ENCODE assay signal across 25 cellular contexts in the genomic region with DNA sequence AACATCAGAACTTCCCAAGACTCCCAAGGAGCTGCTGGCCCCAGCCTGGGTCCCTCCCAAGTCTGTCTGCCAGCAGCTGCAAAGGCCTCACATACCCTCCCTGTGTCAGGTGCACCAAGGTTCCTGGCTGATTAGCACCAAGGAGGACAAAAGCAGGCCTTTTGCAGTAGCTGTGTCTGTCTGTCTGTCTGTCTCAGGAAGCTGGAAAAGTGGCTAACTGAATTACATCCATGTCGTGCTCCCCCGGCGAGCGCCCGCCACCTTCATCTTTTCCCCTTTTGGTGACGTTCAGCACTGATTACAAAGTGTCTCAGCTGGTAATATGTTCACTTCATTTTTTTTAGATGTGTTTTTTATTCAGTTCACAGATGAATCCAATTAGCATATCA.
DNase-seq lines count a peak whose midpoint lies in the region; ATAC-seq, FAIRE-seq and TF ChIP-seq lines count a peak whose summit lies in the region.
"Had no signal": no experiment of that assay in that cellular context is flagged by ENCODE, and none has a peak within 500 bp of the region (broad histone marks: within the 10 kb centered on the region; RNA-seq: fewer than 3 reads in every experiment).

No MANE protein-coding gene starts in this region.

- H4K20me1 ChIP-seq in BLaER1 treated with 17β-estradiol and CSF1 and Interleukin-3, amounts not matched to agents 10 nM and 100 nM, result no peaks in the 10 kb centered on the region
- H4K20me1 ChIP-seq in H1 (replicated peaks in 1 of 2; ENCODE audit: control insufficient read depth in 1 of 2, insufficient read depth in 2 of 2, low read length in 2 of 2) (peaks cover 0 to 5% of the 10 kb centered on the region in 2 experiments), neural progenitor cell (ENCODE audit: low read depth) (no peaks in the 10 kb centered on the region)

- no peak overlapping the region for H2BK20ac ChIP-seq in H1 (ENCODE audit: low read length)

- no peak overlapping the region for H3K4me3 ChIP-seq in BLaER1 treated with 17β-estradiol and CSF1 and Interleukin-3, amounts not matched to agents 10 nM and 100 nM
- H3K4me3 ChIP-seq in H1 (ENCODE audit: extremely low read depth in 1 of 4, insufficient read depth in 2 of 4, low read depth in 3 of 4, low read length in 4 of 4) (no peak overlapping the region), neural progenitor cell (peak overlapping the region; percentile 5), tibial artery (no peak overlapping the region)
- H3K4me3 ChIP-seq: GM12878 had no signal

- intact Hi-C loops in tibial artery (cut with DNase I; ENCODE audit: low total_unique reads), result no loop called here

- H3K56ac ChIP-seq in H1 (replicated peaks; ENCODE audit: insufficient read length, low read depth, low read length), result no peak overlapping the region

- H3K27me3 ChIP-seq in BLaER1 treated with 17β-estradiol and CSF1 and Interleukin-3, amounts not matched to agents 10 nM and 100 nM, result no peaks in the 10 kb centered on the region
- H3K27me3 ChIP-seq in H1 (replicated peaks in 1 of 4; ENCODE audit: control insufficient read depth in 3 of 4, extremely low read depth in 1 of 4, insufficient read depth in 3 of 4, low read length in 3 of 4), result no peaks in the 10 kb centered on the region
- no peaks in the 10 kb centered on the region for H3K27me3 ChIP-seq in neural progenitor cell
- H3K27me3 ChIP-seq in tibial artery, result no peaks in the 10 kb centered on the region

- peaks cover 0 to 27% (median 21%) of the 10 kb centered on the region in 10 experiments; a peak in 15 of 20 replicates for H3K4me1 ChIP-seq in BLaER1 treated with 17β-estradiol and CSF1 and Interleukin-3, amounts not matched to agents 10 nM and 100 nM
- H3K4me1 ChIP-seq in H1 (replicated peaks in 1 of 4; ENCODE audit: control insufficient read depth in 3 of 4, insufficient read depth in 4 of 4, low read length in 3 of 4) (no peaks in the 10 kb centered on the region; a peak in 1 of 7 replicates), neural progenitor cell (peaks cover 34% of the 10 kb centered on the region), tibial artery (no peaks in the 10 kb centered on the region)

- no peak for TF ChIP-seq EP300 in H1 (IDR thresholded peaks at IDR 0.05; ENCODE audit: borderline replicate concordance in 1 of 2, low read depth in 2 of 2, low read length in 2 of 2)

- no peaks in the 10 kb centered on the region for H3K36me3 ChIP-seq in BLaER1 treated with 17β-estradiol and CSF1 and Interleukin-3, amounts not matched to agents 10 nM and 100 nM
- no peaks in the 10 kb centered on the region; a peak in 1 of 8 replicates for H3K36me3 ChIP-seq in H1 (ENCODE audit: control insufficient read depth in 2 of 4, insufficient read depth in 4 of 4, low read length in 3 of 4)
- no peaks in the 10 kb centered on the region for H3K36me3 ChIP-seq in neural progenitor cell
- no peaks in the 10 kb centered on the region for H3K36me3 ChIP-seq in tibial artery

- no peaks in the 10 kb centered on the region for H3K36me3 Mint-ChIP-seq in neural progenitor cell
- no peaks in the 10 kb centered on the region for H3K36me3 Mint-ChIP-seq in stimulated activated naive B cell treated with anti-CD40 and anti-IgM and Interleukin-4, amounts not matched to agents 10 μg/mL and 1 μg/mL and 100 μg/mL, for 72 hours
- H3K36me3 Mint-ChIP-seq: CD8-positive, alpha-beta T cell had no signal

- ATAC-seq in GM21786 (IDR thresholded peaks at IDR 0.05; ENCODE audit: unreplicated experiment), result no peak
- no peak for ATAC-seq in stimulated activated naive B cell treated with anti-CD40 and anti-IgM and Interleukin-4, amounts not matched to agents 10 μg/mL and 1 μg/mL and 100 μg/mL, for 72 hours (replicated peaks)
- ATAC-seq: CD8-positive, alpha-beta T cell; GM12878 had no signal

- H3K23me2 ChIP-seq in H1 (ENCODE audit: low read depth, low read length), result peaks cover 8% of the 10 kb centered on the region; the same call in 1 of the 2 replicates

- H3K4ac ChIP-seq in H1 (replicated peaks; ENCODE audit: insufficient read length, low read depth, low read length), result no peak overlapping the region

- H3K9ac ChIP-seq in BLaER1 treated with 17β-estradiol and CSF1 and Interleukin-3, amounts not matched to agents 10 nM and 100 nM, result peak overlapping the region in 1 of 11 experiments; percentile 44; a peak in 3 of 22 replicates
- no peak overlapping the region for H3K9ac ChIP-seq in H1 (replicated peaks in 1 of 4; ENCODE audit: extremely low read depth in 1 of 4, low read depth in 3 of 4, low read length in 3 of 4)
- H3K9ac ChIP-seq in neural progenitor cell, result no peak overlapping the region
- H3K9ac ChIP-seq: SK-N-SH had no signal

- no peak overlapping the region for H4K5ac ChIP-seq in H1 (ENCODE audit: insufficient read length, low read depth, low read length)

- H3K4me2 ChIP-seq in BLaER1 treated with 17β-estradiol and CSF1 and Interleukin-3, amounts not matched to agents 10 nM and 100 nM, result peak overlapping the region in 9 of 11 experiments; percentile 18 to 79 (median 70); a peak in 15 of 22 replicates
- H3K4me2 ChIP-seq in H1 (ENCODE audit: insufficient read depth in 1 of 2, low read depth in 2 of 2, low read length in 2 of 2) (no peak overlapping the region), neural progenitor cell (peak overlapping the region; percentile 50)
- H3K4me2 ChIP-seq: SK-N-SH had no signal

- H3K79me2 ChIP-seq in H1 (ENCODE audit: control insufficient read depth in 1 of 2, insufficient read depth in 2 of 2, low read length in 2 of 2) (no peaks in the 10 kb centered on the region), neural progenitor cell (ENCODE audit: low read depth) (no peaks in the 10 kb centered on the region)

- 0 out of 2 replicates have a peak overlapping the region, but pooled peaks have one; percentile 53 for H2BK15ac ChIP-seq in H1 (ENCODE audit: low read length)

- H3K27ac ChIP-seq in BLaER1 treated with 17β-estradiol and CSF1 and Interleukin-3, amounts not matched to agents 10 nM and 100 nM, result no peak overlapping the region
- H3K27ac ChIP-seq in H1 (ENCODE audit: low read depth, low read length) (no peak overlapping the region), neural progenitor cell (peak overlapping the region; percentile 44), tibial artery (no peak overlapping the region)
- H3K27ac ChIP-seq: C4-2B had no signal

- H2BK120ac ChIP-seq in H1 (replicated peaks; ENCODE audit: low read depth, low read length), result no peak overlapping the region

- H3K23ac ChIP-seq in H1 (ENCODE audit: insufficient read length), result no peak overlapping the region

- peaks cover 22% of the 10 kb centered on the region for H3F3A ChIP-seq in neural progenitor cell (ENCODE audit: low read depth)

- no peak for TF ChIP-seq POLR2A in H1 (IDR thresholded peaks at IDR 0.05; ENCODE audit: control extremely low read depth in 1 of 2, low read depth in 2 of 2, low read length in 2 of 2)

- H3K14ac ChIP-seq in H1 (ENCODE audit: insufficient read length), result no peak overlapping the region

- no peak for FAIRE-seq in H1 (lab: Jason Lieb, UNC)
- FAIRE-seq: A204.1, GM12878, HepG2 had no signal

- no peak overlapping the region for H2BK12ac ChIP-seq in H1 (ENCODE audit: low read depth, low read length)

- H2AFZ ChIP-seq in H1 (ENCODE audit: low read length) (no peak overlapping the region), neural progenitor cell (replicated peaks) (no peak overlapping the region)

- no peaks in the 10 kb centered on the region for H3K9me3 ChIP-seq in BLaER1 treated with 17β-estradiol and CSF1 and Interleukin-3, amounts not matched to agents 10 nM and 100 nM (replicated peaks in 1 of 11)
- H3K9me3 ChIP-seq in H1 (ENCODE audit: insufficient read depth in 2 of 2, low read depth in 1 of 2, low read length in 1 of 2), result peaks cover 7 to 12% of the 10 kb centered on the region in 2 experiments; a peak in 2 of 4 replicates
- H3K9me3 ChIP-seq in neural progenitor cell (ENCODE audit: low read depth), result no peaks in the 10 kb centered on the region
- H3K9me3 ChIP-seq in tibial artery, result no peaks in the 10 kb centered on the region

- H3K27me3 Mint-ChIP-seq in neural progenitor cell (ENCODE audit: insufficient read depth, low read depth), result no peaks in the 10 kb centered on the region
- no peaks in the 10 kb centered on the region for H3K27me3 Mint-ChIP-seq in stimulated activated naive B cell treated with anti-CD40 and anti-IgM and Interleukin-4, amounts not matched to agents 10 μg/mL and 1 μg/mL and 100 μg/mL, for 72 hours

- H2BK5ac ChIP-seq in H1 (ENCODE audit: low read depth, low read length), result no peak overlapping the region

- no peak overlapping the region for H4K91ac ChIP-seq in H1 (replicated peaks; ENCODE audit: insufficient read length, low read length)

- no peak for DNase-seq in H1 (ENCODE audit: low read depth in 1 of 2, low spot score in 2 of 2)
- DNase-seq in neural progenitor cell (ENCODE audit: low spot score), result peak; percentile 32
- peak; percentile 3 to 25 for DNase-seq in tibial artery
- no peak for DNase-seq in Ammon's horn (ENCODE audit: low spot score)
- no peak for DNase-seq in stimulated activated naive B cell treated with anti-CD40 and anti-IgM and Interleukin-4, amounts not matched to agents 10 μg/mL and 1 μg/mL and 100 μg/mL, for 72 hours
- DNase-seq: CD8-positive, alpha-beta T cell; DMS 273 treated with DMSO at 0.1 percent for 48 hours; DMS79; EL; GDM1; GOT3; Karpas-422; NCI-H1092 treated with DMSO at 0.1 percent for 48 hours; NCI-H1436; NCI-H187; NCI-H2171 treated with DMSO at 0.1 percent for 48 hours; NCI-H524; NCI-H774; SK-N-SH had no signal

- no peak for TF ChIP-seq RAD21 in H1 (IDR thresholded peaks at IDR 0.05 in 1 of 2, conservative IDR thresholded peaks at IDR 0.05 in 1 of 2; ENCODE audit: low read depth in 2 of 2, low read length in 2 of 2)

- H3K18ac ChIP-seq in H1 (ENCODE audit: extremely low read depth, low read length), result no peak overlapping the region

- TF ChIP-seq CTCF in H1 (IDR thresholded peaks at IDR 0.05; ENCODE audit: control extremely low read depth in 1 of 3, insufficient read depth in 1 of 3, low read depth in 1 of 3, low read length in 3 of 3) (no peak), neural progenitor cell (IDR thresholded peaks at IDR 0.05) (no peak), tibial artery (IDR thresholded peaks at IDR 0.05) (no peak)

- no peaks in the 10 kb centered on the region for H3K79me1 ChIP-seq in H1 (ENCODE audit: low read depth, low read length)

- H3K9me3 Mint-ChIP-seq in neural progenitor cell, result peaks cover 8% of the 10 kb centered on the region
- H3K9me3 Mint-ChIP-seq in stimulated activated naive B cell treated with anti-CD40 and anti-IgM and Interleukin-4, amounts not matched to agents 10 μg/mL and 1 μg/mL and 100 μg/mL, for 72 hours, result peaks cover 0 to 2% of the 10 kb centered on the region in 2 donors
- H3K9me3 Mint-ChIP-seq: CD8-positive, alpha-beta T cell had no signal

- no peak overlapping the region for H3K27ac Mint-ChIP-seq in neural progenitor cell
- H3K27ac Mint-ChIP-seq in stimulated activated naive B cell treated with anti-CD40 and anti-IgM and Interleukin-4, amounts not matched to agents 10 μg/mL and 1 μg/mL and 100 μg/mL, for 72 hours, result no peak overlapping the region
- H3K27ac Mint-ChIP-seq: CD8-positive, alpha-beta T cell had no signal

- H2AK5ac ChIP-seq in H1 (ENCODE audit: low read depth, low read length), result no peak overlapping the region

- H4K8ac ChIP-seq in H1 (ENCODE audit: extremely low read depth, insufficient read depth, low read length), result no peak overlapping the region

- peaks cover 28% of the 10 kb centered on the region for H3K4me1 Mint-ChIP-seq in neural progenitor cell
- H3K4me1 Mint-ChIP-seq in stimulated activated naive B cell treated with anti-CD40 and anti-IgM and Interleukin-4, amounts not matched to agents 10 μg/mL and 1 μg/mL and 100 μg/mL, for 72 hours, result no peaks in the 10 kb centered on the region

- CTCF ChIA-PET in H1 (lab: Charles Lee; ENCODE audit: partially characterized antibody), result interaction anchor here (0.9 to 3.7 kb wide), 3 partner anchors 11 to 303 kb away, joined by 3 to 11 read pairs (median 4); no protein-coding TSS in a partner anchor

- WGBS in H1 (ENCODE audit: extremely low coverage in 1 of 2, insufficient coverage in 1 of 2, insufficient read length in 1 of 2, insufficient replicate concordance in 2 of 2, low coverage in 1 of 2, low lambda C conversion rate in 2 of 2, missing lambda C conversion rate in 1 of 2), 2 experiments, result 88% methylated on average over 6 of the region's 6 CpGs; no CpG with 5 or more reads in 1 of the 2 experiments

- POLR2A ChIA-PET in H1 (lab: Charles Lee; ENCODE audit: partially characterized antibody), result no interaction called here

- no peak overlapping the region for H3K4me3 Mint-ChIP-seq in neural progenitor cell
- no peak overlapping the region for H3K4me3 Mint-ChIP-seq in stimulated activated naive B cell treated with anti-CD40 and anti-IgM and Interleukin-4, amounts not matched to agents 10 μg/mL and 1 μg/mL and 100 μg/mL, for 72 hours
- H3K4me3 Mint-ChIP-seq: CD8-positive, alpha-beta T cell had no signal

Comparison
In these comparisons a context has a peak if more than half of its experiments do, and no peak if none do; other contexts are left out.
1. H3K4me2 ChIP-seq: peak in BLaER1 treated with 17β-estradiol and CSF1 and Interleukin-3, amounts not matched to agents 10 nM and 100 nM (9 of 11) and neural progenitor cell (single experiment); none in H1 (0 of 2).
2. DNase-seq: peak in neural progenitor cell (single experiment) and tibial artery (2 of 2); none in H1 (0 of 2), Ammon's horn (single experiment) and stimulated activated naive B cell treated with anti-CD40 and anti-IgM and Interleukin-4, amounts not matched to agents 10 μg/mL and 1 μg/mL and 100 μg/mL, for 72 hours (single experiment).